In genomic region chr19:35717665-35718344, GRCh38 we compare ENCODE assay signal across 8 cellular contexts.
A peak's percentile ranks its signal among the peaks of the same experiment; 100 is the strongest.
DNase-seq lines count a peak whose midpoint lies in the region; ATAC-seq and TF ChIP-seq lines count a peak whose summit lies in the region.

TSS of gene KMT2B (plus strand) at chr19:35718003. CDS start at chr19:35718019, 16 bp downstream.

- H3K36me3 Mint-ChIP-seq in T-helper 2 cell treated with Interferon-gamma antibody and Interleukin-4, amounts not matched to agents 5 μg/mL and 100 μg/mL, for 36 hours (ENCODE audit: low read depth), result peaks cover 44% of the 10 kb centered on the region

- H3K27me3 Mint-ChIP-seq in T-helper 2 cell treated with Interferon-gamma antibody and Interleukin-4, amounts not matched to agents 5 μg/mL and 100 μg/mL, for 36 hours (ENCODE audit: low read depth), result no peaks in the 10 kb centered on the region

- H3K4me3 ChIP-seq in epithelial cell of esophagus (ENCODE audit: low read length) (peak within 1 kb of the TSS; percentile 86), mucosa of stomach (ENCODE audit: low read length) (peak within 1 kb of the TSS; percentile 60)

- H3K9me3 ChIP-seq in mucosa of stomach (ENCODE audit: control insufficient read depth, low read length), result no peaks in the 10 kb centered on the region

- H3K9me3 Mint-ChIP-seq in T-helper 2 cell treated with Interferon-gamma antibody and Interleukin-4, amounts not matched to agents 5 μg/mL and 100 μg/mL, for 36 hours, result no peaks in the 10 kb centered on the region

- H3K9ac ChIP-seq in mucosa of stomach (ENCODE audit: low read length), result peak within 1 kb of the TSS; percentile 76

- peaks cover 22% of the 10 kb centered on the region for H3K4me1 ChIP-seq in mucosa of stomach (ENCODE audit: control insufficient read depth, insufficient read depth, low read length)

- peak within 1 kb of the TSS; percentile 94 for H3K27ac Mint-ChIP-seq in T-helper 2 cell treated with Interferon-gamma antibody and Interleukin-4, amounts not matched to agents 5 μg/mL and 100 μg/mL, for 36 hours

- ATAC-seq in HG03571 (IDR thresholded peaks at IDR 0.05; ENCODE audit: unreplicated experiment) (peak; percentile 47), HG02571 (IDR thresholded peaks at IDR 0.05; ENCODE audit: unreplicated experiment) (no peak)

- H3K4me1 Mint-ChIP-seq in T-helper 2 cell treated with Interferon-gamma antibody and Interleukin-4, amounts not matched to agents 5 μg/mL and 100 μg/mL, for 36 hours (ENCODE audit: low read depth), result peaks cover 36% of the 10 kb centered on the region

- peak in 2 of 3 experiments; percentile 60 to 97 for DNase-seq in activated CD8-positive, alpha-beta memory T cell treated with anti-CD3 and anti-CD28 coated beads for 48 hours (ENCODE audit: low read depth in 2 of 3, low spot score in 2 of 3)
- no peak for DNase-seq in activated CD8-positive, alpha-beta memory T cell treated with anti-CD3 and anti-CD28 coated beads for 24 hours
- DNase-seq in T-helper 2 cell treated with Interferon-gamma antibody and Interleukin-4, amounts not matched to agents 5 μg/mL and 100 μg/mL, for 36 hours (ENCODE audit: low spot score), result peak; percentile 98
- DNase-seq in epithelial cell of esophagus (ENCODE audit: low read depth) (peak; percentile 97), NCI-H2029 (lab: John Stamatoyannopoulos, UW) (no peak)

- TF ChIP-seq CTCF in epithelial cell of esophagus (IDR thresholded peaks at IDR 0.05; ENCODE audit: insufficient read depth, low read depth, low read length, missing control alignments), result no peak

- no peaks in the 10 kb centered on the region for H3K27me3 ChIP-seq in mucosa of stomach (ENCODE audit: control insufficient read depth, insufficient read depth, low read length)

- H3K36me3 ChIP-seq in mucosa of stomach (ENCODE audit: control insufficient read depth, insufficient read depth, low read length), result peaks cover under 1% of the 10 kb centered on the region

- peak within 1 kb of the TSS; percentile 95 for H3K4me3 Mint-ChIP-seq in T-helper 2 cell treated with Interferon-gamma antibody and Interleukin-4, amounts not matched to agents 5 μg/mL and 100 μg/mL, for 36 hours

Comparison
In these comparisons a context has a peak if more than half of its experiments do, and no peak if none do; other contexts are left out.
1. DNase-seq: peak in activated CD8-positive, alpha-beta memory T cell treated with anti-CD3 and anti-CD28 coated beads for 48 hours (2 of 3), T-helper 2 cell treated with Interferon-gamma antibody and Interleukin-4, amounts not matched to agents 5 μg/mL and 100 μg/mL, for 36 hours (single experiment) and epithelial cell of esophagus (single experiment); none in activated CD8-positive, alpha-beta memory T cell treated with anti-CD3 and anti-CD28 coated beads for 24 hours (single experiment) and NCI-H2029 (single experiment).